ENCODE assay signal across 8 cellular contexts in genomic region chrX:49053223-49054072, GRCh38. TPM values are rescaled to one million over a fixed set of nuclear protein-coding genes. Genes with fewer than 3 reads are reported as not detected.
DNase-seq lines count a peak whose midpoint lies in the region; ATAC-seq and TF ChIP-seq lines count a peak whose summit lies in the region.

No MANE protein-coding gene starts in this region.

- H3K36me3 Mint-ChIP-seq in activated CD4-positive, alpha-beta T cell treated with anti-CD3 and anti-CD28 coated beads for 36 hours (ENCODE audit: low read depth): no peaks in the 10 kb centered on the region

- H3K4me1 Mint-ChIP-seq in activated CD4-positive, alpha-beta T cell treated with anti-CD3 and anti-CD28 coated beads for 36 hours: peaks cover 34% of the 10 kb centered on the region

- TF ChIP-seq POLR2A in right lobe of liver (IDR thresholded peaks at IDR 0.05): peak; percentile 46

- POLR2A ChIA-PET in activated CD4-positive, alpha-beta T cell treated with anti-CD3 and anti-CD28 coated beads for 36 hours (lab: Charles Lee): interaction anchor here (0.8 kb wide), 1 partner anchor 10 kb away, joined by 3 read pairs; the partner anchor contains the start of gene TFE3

- no peaks in the 10 kb centered on the region for H3K79me2 ChIP-seq in Karpas-422 (ENCODE audit: low read length)

- no peaks in the 10 kb centered on the region for H3K4me1 ChIP-seq in right lobe of liver
- no peaks in the 10 kb centered on the region for H3K4me1 ChIP-seq in Karpas-422 (ENCODE audit: low read length)

- H3K9me3 ChIP-seq in right lobe of liver (no peaks in the 10 kb centered on the region), Karpas-422 (ENCODE audit: low read length) (no peaks in the 10 kb centered on the region)

- no peak overlapping the region for H3K4me2 ChIP-seq in Karpas-422 (ENCODE audit: low read depth, low read length, poor library complexity, severe bottlenecking)

- peak overlapping the region; percentile 74 for H3K4me3 Mint-ChIP-seq in activated CD4-positive, alpha-beta T cell treated with anti-CD3 and anti-CD28 coated beads for 36 hours

- CTCF ChIA-PET in activated CD4-positive, alpha-beta T cell treated with anti-CD3 and anti-CD28 coated beads for 36 hours (lab: Charles Lee): interaction anchor here (1.1 kb wide), 1 partner anchor 10 kb away, joined by 4 read pairs; the partner anchor contains the start of gene TFE3

- H3K36me3 ChIP-seq in right lobe of liver (no peaks in the 10 kb centered on the region), Karpas-422 (ENCODE audit: insufficient read depth, low read length) (no peaks in the 10 kb centered on the region)

- no peaks in the 10 kb centered on the region for H4K20me1 ChIP-seq in Karpas-422 (ENCODE audit: insufficient read depth, low read depth, low read length)

- WGBS in right lobe of liver (ENCODE audit: insufficient coverage, low coverage, low lambda C conversion rate, missing lambda C conversion rate): 33% methylated on average over 1 of the region's 79 CpGs

- H3K27me3 ChIP-seq in right lobe of liver (no peaks in the 10 kb centered on the region), Karpas-422 (ENCODE audit: low read length) (no peaks in the 10 kb centered on the region)

- ATAC-seq in activated CD4-positive, alpha-beta T cell treated with anti-CD3 and anti-CD28 coated beads for 36 hours: peak; percentile 84
- ATAC-seq in right lobe of liver: peak; percentile 70 to 86 (median 79)

- H3K27ac Mint-ChIP-seq in activated CD4-positive, alpha-beta T cell treated with anti-CD3 and anti-CD28 coated beads for 36 hours: peak overlapping the region; percentile 84

- H3K4me3 ChIP-seq in right lobe of liver (peak overlapping the region; percentile 47 to 57 (median 56)), Karpas-422 (ENCODE audit: low read length) (no peak overlapping the region)

- no peaks in the 10 kb centered on the region for H3K27me3 Mint-ChIP-seq in activated CD4-positive, alpha-beta T cell treated with anti-CD3 and anti-CD28 coated beads for 36 hours

- H3K9me3 Mint-ChIP-seq in activated CD4-positive, alpha-beta T cell treated with anti-CD3 and anti-CD28 coated beads for 36 hours (ENCODE audit: low read depth): no peaks in the 10 kb centered on the region

- peak overlapping the region; percentile 65 for H3K27ac ChIP-seq in cingulate gyrus (ENCODE audit: low read depth, low read length)
- H3K27ac ChIP-seq in right lobe of liver: peak overlapping the region; percentile 54 to 65 (median 58)
- H3K27ac ChIP-seq in Karpas-422 (ENCODE audit: low read length): no peak overlapping the region

- TF ChIP-seq CTCF in right lobe of liver (IDR thresholded peaks at IDR 0.05): no peak

- DNase-seq in NCI-H1436 (lab: John Stamatoyannopoulos, UW): peak; percentile 71
- no peak for DNase-seq in NCI-H1436 treated with DMSO at 0.1 percent for 48 hours (lab: John Stamatoyannopoulos, UW)
- peak; percentile 79 for DNase-seq in NCI-H1694 (lab: John Stamatoyannopoulos, UW)
- DNase-seq in activated CD4-positive, alpha-beta T cell treated with anti-CD3 and anti-CD28 coated beads for 36 hours: peak; percentile 78
- DNase-seq in right lobe of liver: peak in 2 of 3 donors; percentile 59 to 67
- peak; percentile 24 to 66 (median 37) for DNase-seq in stimulated activated CD4-positive, alpha-beta T cell treated with anti-CD3 and anti-CD28 coated beads, TNF-alpha, amount 100 ng/mL, for 24 hours (ENCODE audit: low read depth in 3 of 3)
- DNase-seq in Karpas-422: no peak

- intact Hi-C loops in activated CD4-positive, alpha-beta T cell treated with anti-CD3 and anti-CD28 coated beads for 36 hours (cut with DNase I, micrococcal nuclease): loop anchor here in 1 of 2 experiments (1.0 to 2.0 kb wide), 2 partner anchors 10 to 25 kb away; partner anchors contain the start of genes TFE3 and WDR45
- intact Hi-C loops in right lobe of liver (cut with DNase I): no loop called here

- H2AFZ ChIP-seq in Karpas-422 (ENCODE audit: low read length): no peak overlapping the region

- H3K9ac ChIP-seq in Karpas-422 (ENCODE audit: low read length): no peak overlapping the region

- H3K9me2 ChIP-seq in Karpas-422 (replicated peaks; ENCODE audit: insufficient read depth, low read length): no peaks in the 10 kb centered on the region

RNA-seq across cellular contexts. Expression of gene CCDC120, which starts 5.4 kb away (rescaled TPM):
- total RNA-seq in activated CD4-positive, alpha-beta T cell treated with anti-CD3 and anti-CD28 coated beads for 36 hours: 1 to 10 TPM; 3.1 to 3.6 TPM
- 10 to 100 TPM in 1 of 6 experiments, 1 to 10 TPM in 5; 3.3 to 12.1 (median 4.5) TPM for total RNA-seq in right lobe of liver
- not detected in 2 replicates for total RNA-seq in Karpas-422 (2014; rRNA removed; shearing (Covaris generic); ENCODE audit: low replicate concordance)

RNA-seq across cellular contexts. Expression of gene TFE3, which starts 10.3 kb away (rescaled TPM):
- total RNA-seq in activated CD4-positive, alpha-beta T cell treated with anti-CD3 and anti-CD28 coated beads for 36 hours: 10 to 100 TPM; 27.1 to 27.5 TPM
- total RNA-seq in right lobe of liver: 10 to 100 TPM; 14.9 to 43.3 (median 23.3) TPM
- 4.4 and 11.8 TPM in 2 replicates for total RNA-seq in Karpas-422 (2014; rRNA removed; shearing (Covaris generic); ENCODE audit: low replicate concordance)

RNA-seq across cellular contexts. Expression of gene PRAF2, which starts 20.4 kb away (rescaled TPM):
- total RNA-seq in activated CD4-positive, alpha-beta T cell treated with anti-CD3 and anti-CD28 coated beads for 36 hours: 10 to 100 TPM in 1 of 2 experiments, 1 to 10 TPM in 1; 9.1 to 11.5 TPM
- total RNA-seq in right lobe of liver: 10 to 100 TPM in 1 of 6 experiments, 1 to 10 TPM in 5; 3.1 to 11.2 (median 5.1) TPM
- 0.34 and 2.5 TPM in 2 replicates for total RNA-seq in Karpas-422 (2014; rRNA removed; shearing (Covaris generic); ENCODE audit: low replicate concordance)

RNA-seq across cellular contexts. Expression of gene WDR45, which starts 26.2 kb away (rescaled TPM):
- 10 to 100 TPM; 22.4 to 23.9 TPM for total RNA-seq in activated CD4-positive, alpha-beta T cell treated with anti-CD3 and anti-CD28 coated beads for 36 hours
- 10 to 100 TPM; 31.8 to 65.2 (median 47.9) TPM for total RNA-seq in right lobe of liver
- 80.3 and 115 TPM in 2 replicates for total RNA-seq in Karpas-422 (2014; rRNA removed; shearing (Covaris generic); ENCODE audit: low replicate concordance)

RNA-seq across cellular contexts. Expression of gene GRIPAP1, which starts 51.4 kb away (rescaled TPM):
- 10 to 100 TPM; 57.8 to 63.3 TPM for total RNA-seq in activated CD4-positive, alpha-beta T cell treated with anti-CD3 and anti-CD28 coated beads for 36 hours
- 10 to 100 TPM; 15.3 to 32.1 (median 22.0) TPM for total RNA-seq in right lobe of liver
- total RNA-seq in Karpas-422 (2014; rRNA removed; shearing (Covaris generic); ENCODE audit: low replicate concordance): 18.0 and 37.6 TPM in 2 replicates

Comparison
In these comparisons a context has a peak if more than half of its experiments do, and no peak if none do; other contexts are left out.
1. DNase-seq: peak in NCI-H1436 (single experiment), NCI-H1694 (single experiment), activated CD4-positive, alpha-beta T cell treated with anti-CD3 and anti-CD28 coated beads for 36 hours (single experiment), right lobe of liver (2 of 3) and stimulated activated CD4-positive, alpha-beta T cell treated with anti-CD3 and anti-CD28 coated beads, TNF-alpha, amount 100 ng/mL, for 24 hours (3 of 3); none in NCI-H1436 treated with DMSO at 0.1 percent for 48 hours (single experiment) and Karpas-422 (single experiment).